In the genomic region with DNA sequence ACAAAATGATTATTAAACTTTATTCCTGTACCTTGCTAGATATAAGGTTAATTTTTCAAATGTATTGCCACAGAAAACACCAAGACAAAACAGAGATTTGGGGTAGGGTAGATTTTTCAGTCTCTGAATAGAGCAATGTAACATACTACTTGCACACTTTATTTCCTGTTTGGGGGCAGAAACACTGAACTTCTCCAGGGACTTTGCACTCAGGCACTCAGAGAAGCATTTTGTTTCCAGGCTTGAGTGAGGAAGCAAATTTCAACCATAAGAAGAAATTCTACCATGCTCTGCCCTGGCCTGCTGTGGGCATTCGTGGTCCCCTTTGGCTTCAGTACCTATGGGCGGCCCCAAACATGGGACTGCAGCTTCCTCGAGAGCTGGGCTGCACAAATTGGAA, we compare ENCODE assay signal across 1 cellular context.
TF ChIP-seq lines count a peak whose summit lies in the region.

No MANE protein-coding gene starts in this region.

TF ChIP-seq in GM23338, 12 proteins besides CTCF, POLR2A, EP300 and RAD21 (continued from another document):
- TF ChIP-seq, protein P1, sequence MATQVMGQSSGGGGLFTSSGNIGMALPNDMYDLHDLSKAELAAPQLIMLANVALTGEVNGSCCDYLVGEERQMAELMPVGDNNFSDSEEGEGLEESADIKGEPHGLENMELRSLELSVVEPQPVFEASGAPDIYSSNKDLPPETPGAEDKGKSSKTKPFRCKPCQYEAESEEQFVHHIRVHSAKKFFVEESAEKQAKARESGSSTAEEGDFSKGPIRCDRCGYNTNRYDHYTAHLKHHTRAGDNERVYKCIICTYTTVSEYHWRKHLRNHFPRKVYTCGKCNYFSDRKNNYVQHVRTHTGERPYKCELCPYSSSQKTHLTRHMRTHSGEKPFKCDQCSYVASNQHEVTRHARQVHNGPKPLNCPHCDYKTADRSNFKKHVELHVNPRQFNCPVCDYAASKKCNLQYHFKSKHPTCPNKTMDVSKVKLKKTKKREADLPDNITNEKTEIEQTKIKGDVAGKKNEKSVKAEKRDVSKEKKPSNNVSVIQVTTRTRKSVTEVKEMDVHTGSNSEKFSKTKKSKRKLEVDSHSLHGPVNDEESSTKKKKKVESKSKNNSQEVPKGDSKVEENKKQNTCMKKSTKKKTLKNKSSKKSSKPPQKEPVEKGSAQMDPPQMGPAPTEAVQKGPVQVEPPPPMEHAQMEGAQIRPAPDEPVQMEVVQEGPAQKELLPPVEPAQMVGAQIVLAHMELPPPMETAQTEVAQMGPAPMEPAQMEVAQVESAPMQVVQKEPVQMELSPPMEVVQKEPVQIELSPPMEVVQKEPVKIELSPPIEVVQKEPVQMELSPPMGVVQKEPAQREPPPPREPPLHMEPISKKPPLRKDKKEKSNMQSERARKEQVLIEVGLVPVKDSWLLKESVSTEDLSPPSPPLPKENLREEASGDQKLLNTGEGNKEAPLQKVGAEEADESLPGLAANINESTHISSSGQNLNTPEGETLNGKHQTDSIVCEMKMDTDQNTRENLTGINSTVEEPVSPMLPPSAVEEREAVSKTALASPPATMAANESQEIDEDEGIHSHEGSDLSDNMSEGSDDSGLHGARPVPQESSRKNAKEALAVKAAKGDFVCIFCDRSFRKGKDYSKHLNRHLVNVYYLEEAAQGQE (IDR thresholded peaks at IDR 0.05; ENCODE audit: unreplicated experiment) = no peak
- TF ChIP-seq NANOG (IDR thresholded peaks at IDR 0.05; ENCODE audit: borderline replicate concordance) = no peak
- TF ChIP-seq EZH2 (IDR thresholded peaks at IDR 0.05; ENCODE audit: low read depth, unreplicated experiment) = no peak
- TF ChIP-seq, protein P2, sequence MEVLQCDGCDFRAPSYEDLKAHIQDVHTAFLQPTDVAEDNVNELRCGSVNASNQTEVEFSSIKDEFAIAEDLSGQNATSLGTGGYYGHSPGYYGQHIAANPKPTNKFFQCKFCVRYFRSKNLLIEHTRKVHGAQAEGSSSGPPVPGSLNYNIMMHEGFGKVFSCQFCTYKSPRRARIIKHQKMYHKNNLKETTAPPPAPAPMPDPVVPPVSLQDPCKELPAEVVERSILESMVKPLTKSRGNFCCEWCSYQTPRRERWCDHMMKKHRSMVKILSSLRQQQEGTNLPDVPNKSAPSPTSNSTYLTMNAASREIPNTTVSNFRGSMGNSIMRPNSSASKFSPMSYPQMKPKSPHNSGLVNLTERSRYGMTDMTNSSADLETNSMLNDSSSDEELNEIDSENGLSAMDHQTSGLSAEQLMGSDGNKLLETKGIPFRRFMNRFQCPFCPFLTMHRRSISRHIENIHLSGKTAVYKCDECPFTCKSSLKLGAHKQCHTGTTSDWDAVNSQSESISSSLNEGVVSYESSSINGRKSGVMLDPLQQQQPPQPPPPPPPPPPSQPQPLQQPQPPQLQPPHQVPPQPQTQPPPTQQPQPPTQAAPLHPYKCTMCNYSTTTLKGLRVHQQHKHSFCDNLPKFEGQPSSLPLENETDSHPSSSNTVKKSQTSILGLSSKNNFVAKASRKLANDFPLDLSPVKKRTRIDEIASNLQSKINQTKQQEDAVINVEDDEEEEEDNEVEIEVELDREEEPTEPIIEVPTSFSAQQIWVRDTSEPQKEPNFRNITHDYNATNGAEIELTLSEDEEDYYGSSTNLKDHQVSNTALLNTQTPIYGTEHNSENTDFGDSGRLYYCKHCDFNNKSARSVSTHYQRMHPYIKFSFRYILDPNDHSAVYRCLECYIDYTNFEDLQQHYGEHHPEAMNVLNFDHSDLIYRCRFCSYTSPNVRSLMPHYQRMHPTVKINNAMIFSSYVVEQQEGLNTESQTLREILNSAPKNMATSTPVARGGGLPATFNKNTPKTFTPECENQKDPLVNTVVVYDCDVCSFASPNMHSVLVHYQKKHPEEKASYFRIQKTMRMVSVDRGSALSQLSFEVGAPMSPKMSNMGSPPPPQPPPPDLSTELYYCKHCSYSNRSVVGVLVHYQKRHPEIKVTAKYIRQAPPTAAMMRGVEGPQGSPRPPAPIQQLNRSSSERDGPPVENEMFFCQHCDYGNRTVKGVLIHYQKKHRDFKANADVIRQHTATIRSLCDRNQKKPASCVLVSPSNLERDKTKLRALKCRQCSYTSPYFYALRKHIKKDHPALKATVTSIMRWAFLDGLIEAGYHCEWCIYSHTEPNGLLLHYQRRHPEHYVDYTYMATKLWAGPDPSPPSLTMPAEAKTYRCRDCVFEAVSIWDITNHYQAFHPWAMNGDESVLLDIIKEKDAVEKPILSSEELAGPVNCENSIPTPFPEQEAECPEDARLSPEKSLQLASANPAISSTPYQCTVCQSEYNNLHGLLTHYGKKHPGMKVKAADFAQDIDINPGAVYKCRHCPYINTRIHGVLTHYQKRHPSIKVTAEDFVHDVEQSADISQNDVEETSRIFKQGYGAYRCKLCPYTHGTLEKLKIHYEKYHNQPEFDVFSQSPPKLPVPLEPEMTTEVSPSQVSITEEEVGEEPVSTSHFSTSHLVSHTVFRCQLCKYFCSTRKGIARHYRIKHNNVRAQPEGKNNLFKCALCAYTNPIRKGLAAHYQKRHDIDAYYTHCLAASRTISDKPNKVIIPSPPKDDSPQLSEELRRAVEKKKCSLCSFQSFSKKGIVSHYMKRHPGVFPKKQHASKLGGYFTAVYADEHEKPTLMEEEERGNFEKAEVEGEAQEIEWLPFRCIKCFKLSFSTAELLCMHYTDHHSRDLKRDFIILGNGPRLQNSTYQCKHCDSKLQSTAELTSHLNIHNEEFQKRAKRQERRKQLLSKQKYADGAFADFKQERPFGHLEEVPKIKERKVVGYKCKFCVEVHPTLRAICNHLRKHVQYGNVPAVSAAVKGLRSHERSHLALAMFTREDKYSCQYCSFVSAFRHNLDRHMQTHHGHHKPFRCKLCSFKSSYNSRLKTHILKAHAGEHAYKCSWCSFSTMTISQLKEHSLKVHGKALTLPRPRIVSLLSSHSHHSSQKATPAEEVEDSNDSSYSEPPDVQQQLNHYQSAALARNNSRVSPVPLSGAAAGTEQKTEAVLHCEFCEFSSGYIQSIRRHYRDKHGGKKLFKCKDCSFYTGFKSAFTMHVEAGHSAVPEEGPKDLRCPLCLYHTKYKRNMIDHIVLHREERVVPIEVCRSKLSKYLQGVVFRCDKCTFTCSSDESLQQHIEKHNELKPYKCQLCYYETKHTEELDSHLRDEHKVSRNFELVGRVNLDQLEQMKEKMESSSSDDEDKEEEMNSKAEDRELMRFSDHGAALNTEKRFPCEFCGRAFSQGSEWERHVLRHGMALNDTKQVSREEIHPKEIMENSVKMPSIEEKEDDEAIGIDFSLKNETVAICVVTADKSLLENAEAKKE (CRISPR knock-in tag; IDR thresholded peaks at IDR 0.05) = no peak
TF ChIP-seq in GM23338: peak in this region for 0.
